Comparison of ENCODE assay signal across 1 cellular context in the genomic region with DNA sequence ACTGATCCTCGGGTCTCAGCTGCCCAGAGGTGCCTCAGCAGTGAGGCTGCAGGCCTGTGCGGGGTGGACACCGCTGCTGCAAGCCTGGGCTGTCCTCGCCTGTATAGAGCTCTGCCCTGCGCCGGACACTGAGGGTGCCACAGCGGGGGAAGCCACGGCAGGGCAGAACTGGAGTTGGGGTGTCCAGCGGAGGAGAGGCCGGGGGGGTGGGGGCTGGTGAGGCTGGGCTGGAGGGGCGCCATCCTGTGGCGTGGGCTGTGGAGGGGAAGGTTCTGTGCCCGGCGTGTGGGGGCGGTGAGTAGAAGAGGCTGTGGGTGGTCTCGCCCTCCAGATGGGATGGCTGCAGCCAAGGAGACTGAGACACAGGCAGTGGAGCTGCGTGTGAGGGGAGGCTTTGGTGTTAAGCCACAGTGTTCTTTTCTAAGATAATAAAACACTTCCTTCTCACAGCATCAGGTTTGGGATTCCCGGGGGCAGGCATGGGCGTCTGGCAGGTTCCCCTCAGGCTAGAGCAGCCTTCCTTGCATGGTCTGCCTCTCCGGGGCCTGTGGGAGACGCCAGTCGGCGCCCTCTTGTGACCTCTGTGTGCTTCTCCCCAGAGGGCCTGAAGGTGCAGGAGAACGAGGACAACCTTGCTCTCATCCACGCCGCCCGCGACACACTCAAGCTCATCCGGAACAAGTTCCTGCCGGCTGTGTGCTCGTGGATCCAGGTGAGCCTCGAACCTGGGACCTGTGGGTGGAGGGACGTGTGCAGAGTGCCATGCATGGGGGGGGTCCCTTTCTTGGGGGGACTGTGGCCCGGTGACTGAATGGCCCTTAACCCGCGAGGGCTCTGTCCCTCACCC.
TF ChIP-seq lines count a peak whose summit lies in the region.

No MANE protein-coding gene starts in this region.

TF ChIP-seq in H1, 55 proteins besides CTCF, POLR2A, EP300 and RAD21:
- TF ChIP-seq ASH2L (IDR thresholded peaks at IDR 0.05; ENCODE audit: low read length): no peak
- no peak for TF ChIP-seq ZNF274 (IDR thresholded peaks at IDR 0.05; ENCODE audit: borderline replicate concordance, extremely low read depth, low read length)
- TF ChIP-seq POU5F1 (IDR thresholded peaks at IDR 0.05; ENCODE audit: low read depth, low read length): no peak
- no peak for TF ChIP-seq NANOG (IDR thresholded peaks at IDR 0.05; ENCODE audit: insufficient read depth, low read depth, low read length, poor library complexity, severe bottlenecking)
- no peak for TF ChIP-seq EZH2 (IDR thresholded peaks at IDR 0.05; ENCODE audit: low read depth, low read length, severe bottlenecking)
- no peak for TF ChIP-seq BACH1 (IDR thresholded peaks at IDR 0.05; ENCODE audit: low read length)
- no peak for TF ChIP-seq KDM1A (IDR thresholded peaks at IDR 0.05; ENCODE audit: borderline replicate concordance, low read length)
- TF ChIP-seq SP1 (IDR thresholded peaks at IDR 0.05; ENCODE audit: low read depth, low read length): no peak
- TF ChIP-seq TEAD4 (IDR thresholded peaks at IDR 0.05; ENCODE audit: low read depth, low read length): no peak
- no peak for TF ChIP-seq PHF8 (conservative IDR thresholded peaks at IDR 0.05; ENCODE audit: low read depth, low read length)
- no peak for TF ChIP-seq MAFK (IDR thresholded peaks at IDR 0.05; ENCODE audit: low read depth, low read length)
- TF ChIP-seq KDM5A (IDR thresholded peaks at IDR 0.05; ENCODE audit: low read length): no peak
- no peak for TF ChIP-seq TAF7 (optimal IDR thresholded peaks at IDR 0.05; ENCODE audit: borderline replicate concordance, low read depth, low read length)
- no peak for TF ChIP-seq GABPA (IDR thresholded peaks at IDR 0.05; ENCODE audit: borderline replicate concordance, insufficient read depth, low read length)
- no peak for TF ChIP-seq SUZ12 (IDR thresholded peaks at IDR 0.05; ENCODE audit: low read length)
- no peak for TF ChIP-seq SRF (IDR thresholded peaks at IDR 0.05; ENCODE audit: low read depth, low read length)
- TF ChIP-seq JUND (IDR thresholded peaks at IDR 0.05; ENCODE audit: low read length): no peak
- TF ChIP-seq KDM4A (IDR thresholded peaks at IDR 0.05; ENCODE audit: low read depth, low read length, severe bottlenecking): no peak
